ENCODE assay signal across 8 cellular contexts in the genomic region with DNA sequence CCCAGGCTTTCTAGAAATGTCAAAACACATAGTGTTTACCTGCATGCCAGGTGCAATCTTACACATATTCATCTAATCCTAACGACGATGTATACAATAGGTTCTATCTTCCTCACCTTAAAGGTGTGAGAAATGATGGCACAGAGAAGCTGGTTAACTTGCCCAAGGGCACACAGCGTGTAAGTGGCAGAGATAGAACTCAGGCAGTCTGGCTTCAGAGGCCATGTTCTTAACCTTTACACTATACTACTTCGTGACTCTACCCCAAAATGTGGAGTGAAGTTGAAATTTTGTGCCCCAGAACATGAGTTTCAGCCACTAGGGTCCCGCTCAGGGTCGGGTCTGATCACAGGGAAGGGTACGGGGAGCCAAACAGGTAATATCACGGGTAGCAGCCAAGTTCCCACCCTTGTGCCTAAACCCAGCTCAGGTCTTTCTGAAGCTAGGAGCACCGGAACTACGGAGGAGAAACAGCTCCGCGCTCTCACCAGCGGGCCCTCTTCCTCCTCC. TPM values are rescaled to one million over a fixed set of nuclear protein-coding genes. Genes with fewer than 3 reads are reported as not detected.
DNase-seq lines count a peak whose midpoint lies in the region; ATAC-seq and TF ChIP-seq lines count a peak whose summit lies in the region.

No MANE protein-coding gene starts in this region.

- H3K4me1 ChIP-seq in DND-41 (ENCODE audit: insufficient read depth, low read length), result peaks cover 62% of the 10 kb centered on the region
- H3K4me1 ChIP-seq in iPS-15b (ENCODE audit: control insufficient read depth, insufficient read depth, low read length), result peaks cover 12% of the 10 kb centered on the region

- ATAC-seq in DND-41 (ENCODE audit: insufficient read depth, low read depth) (peak; percentile 11; the same call in 1 of the 3 replicates), HG02973 (IDR thresholded peaks at IDR 0.05; ENCODE audit: unreplicated experiment) (peak; percentile 25), GM21381 (IDR thresholded peaks at IDR 0.05; ENCODE audit: unreplicated experiment) (no peak)

- peak overlapping the region; percentile 97 for H3K4me3 Mint-ChIP-seq in activated T-helper 1 cell treated with anti-CD3 and anti-CD28 coated beads, Interleukin-12 subunit alpha, Interleukin-12 subunit beta, Interleukin-2, Interleukin-4 antibody, amounts not matched to agents 30 ng/mL and 10 ng/mL and 1 ng/mL, durations not matched to agents 14 hours and 24 hours and 36 hours
- H3K4me3 Mint-ChIP-seq in stimulated activated naive CD8-positive, alpha-beta T cell treated with anti-CD3 and anti-CD28 coated beads, Interleukin-15, Interleukin-2, amounts not matched to agents 100 ng/mL and 50 ng/mL, for 24 hours, result peak overlapping the region; percentile 99

- H3K4me3 ChIP-seq in DND-41 (ENCODE audit: low read depth in 1 of 2, low read length in 2 of 2), result peak overlapping the region; percentile 53 to 61
- peak overlapping the region; percentile 93 for H3K4me3 ChIP-seq in iPS-15b (ENCODE audit: low read depth, low read length)

- peak overlapping the region; percentile 99 for H3K27ac Mint-ChIP-seq in activated T-helper 1 cell treated with anti-CD3 and anti-CD28 coated beads, Interleukin-12 subunit alpha, Interleukin-12 subunit beta, Interleukin-2, Interleukin-4 antibody, amounts not matched to agents 30 ng/mL and 10 ng/mL and 1 ng/mL, durations not matched to agents 14 hours and 24 hours and 36 hours
- peak overlapping the region; percentile 99 for H3K27ac Mint-ChIP-seq in stimulated activated naive CD8-positive, alpha-beta T cell treated with anti-CD3 and anti-CD28 coated beads, Interleukin-15, Interleukin-2, amounts not matched to agents 100 ng/mL and 50 ng/mL, for 24 hours

- peaks cover 64% of the 10 kb centered on the region for H3K36me3 Mint-ChIP-seq in activated T-helper 1 cell treated with anti-CD3 and anti-CD28 coated beads, Interleukin-12 subunit alpha, Interleukin-12 subunit beta, Interleukin-2, Interleukin-4 antibody, amounts not matched to agents 30 ng/mL and 10 ng/mL and 1 ng/mL, durations not matched to agents 14 hours and 24 hours and 36 hours (ENCODE audit: low read depth)
- peaks cover 78% of the 10 kb centered on the region for H3K36me3 Mint-ChIP-seq in stimulated activated naive CD8-positive, alpha-beta T cell treated with anti-CD3 and anti-CD28 coated beads, Interleukin-15, Interleukin-2, amounts not matched to agents 100 ng/mL and 50 ng/mL, for 24 hours (ENCODE audit: low read depth)

- H3K9me3 ChIP-seq in DND-41 (ENCODE audit: insufficient read depth, low read length, severe bottlenecking) (no peaks in the 10 kb centered on the region), iPS-15b (ENCODE audit: control insufficient read depth, insufficient read depth, low read length) (no peaks in the 10 kb centered on the region)

- peak; percentile 13 for TF ChIP-seq CTCF in DND-41 (IDR thresholded peaks at IDR 0.05; ENCODE audit: borderline replicate concordance, extremely low read depth, low read length, poor library complexity, severe bottlenecking)

- intact Hi-C loops in activated T-helper 1 cell treated with anti-CD3 and anti-CD28 coated beads, Interleukin-12 subunit alpha, Interleukin-12 subunit beta, Interleukin-2, Interleukin-4 antibody, amounts not matched to agents 30 ng/mL and 10 ng/mL and 1 ng/mL, durations not matched to agents 14 hours and 24 hours and 36 hours (cut with micrococcal nuclease), result loop anchor here (1.0 to 10.0 kb wide), 12 partner anchors 18 to 1296 kb away; a partner anchor contains a TSS

- H3K27me3 ChIP-seq in DND-41 (ENCODE audit: insufficient read depth, low read length, poor library complexity) (no peaks in the 10 kb centered on the region), iPS-15b (ENCODE audit: control insufficient read depth, insufficient read depth, low read length) (no peaks in the 10 kb centered on the region)

- H3K4me1 Mint-ChIP-seq in activated T-helper 1 cell treated with anti-CD3 and anti-CD28 coated beads, Interleukin-12 subunit alpha, Interleukin-12 subunit beta, Interleukin-2, Interleukin-4 antibody, amounts not matched to agents 30 ng/mL and 10 ng/mL and 1 ng/mL, durations not matched to agents 14 hours and 24 hours and 36 hours (ENCODE audit: low read depth), result peaks cover 50% of the 10 kb centered on the region
- peaks cover 54% of the 10 kb centered on the region for H3K4me1 Mint-ChIP-seq in stimulated activated naive CD8-positive, alpha-beta T cell treated with anti-CD3 and anti-CD28 coated beads, Interleukin-15, Interleukin-2, amounts not matched to agents 100 ng/mL and 50 ng/mL, for 24 hours (ENCODE audit: low read depth)

- H3K36me3 ChIP-seq in DND-41 (ENCODE audit: insufficient read depth, low read length), result peaks cover 82% of the 10 kb centered on the region
- H3K36me3 ChIP-seq in iPS-15b (ENCODE audit: control insufficient read depth, insufficient read depth, low read length), result peaks cover 60% of the 10 kb centered on the region

- no peaks in the 10 kb centered on the region for H3K9me3 Mint-ChIP-seq in activated T-helper 1 cell treated with anti-CD3 and anti-CD28 coated beads, Interleukin-12 subunit alpha, Interleukin-12 subunit beta, Interleukin-2, Interleukin-4 antibody, amounts not matched to agents 30 ng/mL and 10 ng/mL and 1 ng/mL, durations not matched to agents 14 hours and 24 hours and 36 hours
- H3K9me3 Mint-ChIP-seq in stimulated activated naive CD8-positive, alpha-beta T cell treated with anti-CD3 and anti-CD28 coated beads, Interleukin-15, Interleukin-2, amounts not matched to agents 100 ng/mL and 50 ng/mL, for 24 hours, result no peaks in the 10 kb centered on the region

- H4K20me1 ChIP-seq in DND-41 (ENCODE audit: insufficient read depth, low read length), result peaks cover 36% of the 10 kb centered on the region

- H2AFZ ChIP-seq in DND-41 (ENCODE audit: low read depth, low read length), result peak overlapping the region; percentile 82

- peaks cover 72% of the 10 kb centered on the region for H3K79me2 ChIP-seq in DND-41 (ENCODE audit: insufficient read depth, low read length)

- H3K9ac ChIP-seq in DND-41 (ENCODE audit: low read depth, low read length) (peak overlapping the region; percentile 85), iPS-15b (ENCODE audit: low read depth, low read length) (peak overlapping the region; percentile 98)

- H3K27me3 Mint-ChIP-seq in activated T-helper 1 cell treated with anti-CD3 and anti-CD28 coated beads, Interleukin-12 subunit alpha, Interleukin-12 subunit beta, Interleukin-2, Interleukin-4 antibody, amounts not matched to agents 30 ng/mL and 10 ng/mL and 1 ng/mL, durations not matched to agents 14 hours and 24 hours and 36 hours (ENCODE audit: insufficient read depth), result no peaks in the 10 kb centered on the region
- no peaks in the 10 kb centered on the region for H3K27me3 Mint-ChIP-seq in stimulated activated naive CD8-positive, alpha-beta T cell treated with anti-CD3 and anti-CD28 coated beads, Interleukin-15, Interleukin-2, amounts not matched to agents 100 ng/mL and 50 ng/mL, for 24 hours

- no peak for DNase-seq in DND-41
- no peak for DNase-seq in activated T-helper 1 cell treated with anti-CD3 and anti-CD28 coated beads, Interleukin-12 subunit alpha, Interleukin-12 subunit beta, Interleukin-2, Interleukin-4 antibody, amounts not matched to agents 30 ng/mL and 10 ng/mL and 1 ng/mL, durations not matched to agents 14 hours and 24 hours and 36 hours (ENCODE audit: low spot score)
- DNase-seq in GOT3 (lab: John Stamatoyannopoulos, UW), result no peak
- DNase-seq in NCI-H1092 (lab: John Stamatoyannopoulos, UW), result no peak

- peak overlapping the region; percentile 97 for H3K27ac ChIP-seq in DND-41 (ENCODE audit: low read length)

- H3K4me2 ChIP-seq in DND-41 (ENCODE audit: insufficient read depth, low read length), result peak overlapping the region; percentile 79

RNA-seq across cellular contexts. Expression of a gene that starts 0.5 kb away (rescaled TPM):
- 59.8 and 63.5 TPM in 2 replicates for total RNA-seq in activated T-helper 1 cell treated with anti-CD3 and anti-CD28 coated beads, Interleukin-12 subunit alpha, Interleukin-12 subunit beta, Interleukin-2, Interleukin-4 antibody, amounts not matched to agents 30 ng/mL and 10 ng/mL and 1 ng/mL, durations not matched to agents 14 hours and 24 hours and 36 hours

RNA-seq across cellular contexts. Expression of a gene that starts 0.7 kb away (rescaled TPM):
- total RNA-seq in activated T-helper 1 cell treated with anti-CD3 and anti-CD28 coated beads, Interleukin-12 subunit alpha, Interleukin-12 subunit beta, Interleukin-2, Interleukin-4 antibody, amounts not matched to agents 30 ng/mL and 10 ng/mL and 1 ng/mL, durations not matched to agents 14 hours and 24 hours and 36 hours, result 2,930 and 2,946 TPM in 2 replicates

RNA-seq across cellular contexts. Expression of a gene that starts 5.8 kb away (rescaled TPM):
- 4.4 and 5.6 TPM in 2 replicates for total RNA-seq in activated T-helper 1 cell treated with anti-CD3 and anti-CD28 coated beads, Interleukin-12 subunit alpha, Interleukin-12 subunit beta, Interleukin-2, Interleukin-4 antibody, amounts not matched to agents 30 ng/mL and 10 ng/mL and 1 ng/mL, durations not matched to agents 14 hours and 24 hours and 36 hours

RNA-seq across cellular contexts. Expression of a gene that starts 17.9 kb away (rescaled TPM):
- 113 and 123 TPM in 2 replicates for total RNA-seq in activated T-helper 1 cell treated with anti-CD3 and anti-CD28 coated beads, Interleukin-12 subunit alpha, Interleukin-12 subunit beta, Interleukin-2, Interleukin-4 antibody, amounts not matched to agents 30 ng/mL and 10 ng/mL and 1 ng/mL, durations not matched to agents 14 hours and 24 hours and 36 hours

RNA-seq across cellular contexts. Expression of a gene that starts 18.2 kb away (rescaled TPM):
- total RNA-seq in activated T-helper 1 cell treated with anti-CD3 and anti-CD28 coated beads, Interleukin-12 subunit alpha, Interleukin-12 subunit beta, Interleukin-2, Interleukin-4 antibody, amounts not matched to agents 30 ng/mL and 10 ng/mL and 1 ng/mL, durations not matched to agents 14 hours and 24 hours and 36 hours, result 122 and 126 TPM in 2 replicates
